1 cellular context compared by ENCODE assay signal in genomic region chr19:49497047-49497789, GRCh38.
TF ChIP-seq lines count a peak whose summit lies in the region.

No MANE protein-coding gene starts in this region.

TF ChIP-seq in GM12878, 131 proteins besides CTCF, POLR2A, EP300 and RAD21 (continues in another document):
- TF ChIP-seq MLLT1 (IDR thresholded peaks at IDR 0.05) = no peak
- TF ChIP-seq ZBTB11 (CRISPR knock-in tag; IDR thresholded peaks at IDR 0.05) = no peak
- TF ChIP-seq BMI1 (IDR thresholded peaks at IDR 0.05; ENCODE audit: borderline replicate concordance) = no peak
- TF ChIP-seq REST (IDR thresholded peaks at IDR 0.05; ENCODE audit: low read depth, low read length) = no peak
- no peak for TF ChIP-seq SMARCA5 (IDR thresholded peaks at IDR 0.05)
- no peak for TF ChIP-seq SKIL (IDR thresholded peaks at IDR 0.05; ENCODE audit: low read depth, poor library complexity, severe bottlenecking)
- TF ChIP-seq CHD1 (IDR thresholded peaks at IDR 0.05; ENCODE audit: low read depth, low read length) = no peak
- no peak for TF ChIP-seq NFXL1 (IDR thresholded peaks at IDR 0.05; ENCODE audit: borderline replicate concordance)
- TF ChIP-seq CBX3 (IDR thresholded peaks at IDR 0.05; ENCODE audit: borderline replicate concordance, low read depth) = no peak
- TF ChIP-seq RFX5 (IDR thresholded peaks at IDR 0.05; ENCODE audit: low read depth, low read length) = no peak
- TF ChIP-seq EGR1 (IDR thresholded peaks at IDR 0.05; ENCODE audit: borderline replicate concordance in 1 of 2, low read depth in 2 of 2, low read length in 2 of 2) = no peak
- no peak for TF ChIP-seq TCF7 (IDR thresholded peaks at IDR 0.05; ENCODE audit: borderline replicate concordance)
- no peak for TF ChIP-seq TARDBP (IDR thresholded peaks at IDR 0.05; ENCODE audit: borderline replicate concordance)
- no peak for TF ChIP-seq ZBTB4 (CRISPR knock-in tag; IDR thresholded peaks at IDR 0.05)
- no peak for TF ChIP-seq HDAC6 (IDR thresholded peaks at IDR 0.05; ENCODE audit: unreplicated experiment)
- peak; percentile 66; the same call in 1 of the 2 replicates for TF ChIP-seq YY1 (IDR thresholded peaks at IDR 0.05; ENCODE audit: low read depth, low read length)
- TF ChIP-seq ZNF687 (IDR thresholded peaks at IDR 0.05) = no peak
- TF ChIP-seq ZBED1 (IDR thresholded peaks at IDR 0.05; ENCODE audit: borderline replicate concordance) = no peak
- no peak for TF ChIP-seq NR2C1 (IDR thresholded peaks at IDR 0.05)
- no peak for TF ChIP-seq ZBTB33 (IDR thresholded peaks at IDR 0.05)
- TF ChIP-seq IRF4 (IDR thresholded peaks at IDR 0.05; ENCODE audit: low read depth, low read length) = no peak
- TF ChIP-seq IRF3 (IDR thresholded peaks at IDR 0.05) = no peak
- no peak for TF ChIP-seq STAT3 (IDR thresholded peaks at IDR 0.05; ENCODE audit: low read depth, low read length)
- TF ChIP-seq BCL11A (IDR thresholded peaks at IDR 0.05; ENCODE audit: low read depth, low read length) = no peak
- no peak for TF ChIP-seq ZNF592 (IDR thresholded peaks at IDR 0.05)
